Comparison of ENCODE assay signal across 12 cellular contexts in genomic region chr6:48476257-48476656, GRCh38.
A peak's percentile ranks its signal among the peaks of the same experiment; 100 is the strongest.
DNase-seq lines count a peak whose midpoint lies in the region; ATAC-seq, FAIRE-seq and TF ChIP-seq lines count a peak whose summit lies in the region.
"Had no signal": no experiment of that assay in that cellular context is flagged by ENCODE, and none has a peak within 500 bp of the region (broad histone marks: within the 10 kb centered on the region; RNA-seq: fewer than 3 reads in every experiment).

No MANE protein-coding gene starts in this region.

- no peaks in the 10 kb centered on the region for H3K36me3 ChIP-seq in Loucy (ENCODE audit: insufficient read depth, low read length)
- no peaks in the 10 kb centered on the region for H3K36me3 ChIP-seq in brain microvascular endothelial cell (replicated peaks)
- H3K36me3 ChIP-seq in kidney (ENCODE audit: control insufficient read depth in 1 of 2, insufficient read depth in 2 of 2, low read length in 2 of 2): no peaks in the 10 kb centered on the region
- H3K36me3 ChIP-seq: ascending aorta had no signal

- intact Hi-C loops in kidney (cut with DNase I): no loop called here
- intact Hi-C loops in posterior cingulate gyrus (cut with DNase I): no loop called here

- in situ Hi-C loops in brain microvascular endothelial cell (cut with HindIII; ENCODE audit: low pct_ligation_motif_present, low sequenced_read_pairs): no loop called here

- POLR2A ChIA-PET in AG04450 (lab: Yijun Ruan, JAX): no interaction called here

- H3K9me3 ChIP-seq in AG04450 (ENCODE audit: control insufficient read depth, insufficient read depth, low read length) (no peaks in the 10 kb centered on the region), Loucy (ENCODE audit: insufficient read depth, low read depth, low read length) (no peaks in the 10 kb centered on the region), kidney (ENCODE audit: control insufficient read depth in 1 of 2, low read length in 2 of 2) (no peaks in the 10 kb centered on the region)
- H3K9me3 ChIP-seq: ascending aorta had no signal

- no peak overlapping the region for H2AFZ ChIP-seq in Loucy (ENCODE audit: low read length)

- H3K27ac ChIP-seq in AG04450 (ENCODE audit: low read depth, low read length) (no peak overlapping the region), brain microvascular endothelial cell (no peak overlapping the region), kidney (ENCODE audit: low read depth in 2 of 2, low read length in 2 of 2) (no peak overlapping the region)
- H3K27ac ChIP-seq: ascending aorta had no signal

- H4K20me1 ChIP-seq in Loucy (ENCODE audit: insufficient read depth, low read length, poor library complexity, severe bottlenecking): no peaks in the 10 kb centered on the region

- TF ChIP-seq CTCF in AG04450 (IDR thresholded peaks at IDR 0.05; ENCODE audit: low read depth, low read length) (peak; percentile 49), Loucy (conservative IDR thresholded peaks at IDR 0.05; ENCODE audit: low read length) (peak; percentile 46), brain microvascular endothelial cell (IDR thresholded peaks at IDR 0.05; ENCODE audit: low read depth, low read length, missing control alignments) (peak; percentile 57), kidney (IDR thresholded peaks at IDR 0.05; ENCODE audit: borderline replicate concordance, extremely low read depth, insufficient read depth) (peak; percentile 14)

- CTCF ChIA-PET in AG04450 (lab: Charles Lee): interaction anchor here (0.6 to 2.9 kb wide), 7 partner anchors 26 to 689 kb away, joined by 3 to 10 read pairs (median 3); no protein-coding TSS in a partner anchor

- H3F3A ChIP-seq in Loucy (ENCODE audit: low read depth): no peaks in the 10 kb centered on the region

- no peaks in the 10 kb centered on the region for H3K27me3 ChIP-seq in AG04450 (ENCODE audit: control insufficient read depth, insufficient read depth, low read length)
- H3K27me3 ChIP-seq in Loucy (ENCODE audit: insufficient read depth, low read length, poor library complexity, severe bottlenecking): no peaks in the 10 kb centered on the region
- no peaks in the 10 kb centered on the region for H3K27me3 ChIP-seq in brain microvascular endothelial cell (replicated peaks)
- H3K27me3 ChIP-seq: ascending aorta had no signal

- no peak for DNase-seq in AG04450 (ENCODE audit: low read depth, low spot score)
- peak; percentile 14 for DNase-seq in brain microvascular endothelial cell
- no peak for DNase-seq in kidney
- no peak for DNase-seq in RPMI8226
- no peak for DNase-seq in posterior cingulate gyrus
- no peak for DNase-seq in NCI-H2227 treated with DMSO at 0.1 percent for 48 hours (lab: John Stamatoyannopoulos, UW)
- DNase-seq: foreskin melanocyte; stimulated activated naive CD8-positive, alpha-beta T cell treated with anti-CD3 and anti-CD28 coated beads, Interleukin-15, amount 100 ng/mL, for 72 hours; T-cell had no signal

- H3K4me3 ChIP-seq in AG04450 (ENCODE audit: low read depth, low read length) (no peak overlapping the region), Loucy (ENCODE audit: low read length, poor library complexity, severe bottlenecking) (no peak overlapping the region), brain microvascular endothelial cell (ENCODE audit: low read depth, low read length) (no peak overlapping the region), kidney (ENCODE audit: low read length in 2 of 2) (no peak overlapping the region)
- H3K4me3 ChIP-seq: ascending aorta had no signal

- H3K79me2 ChIP-seq in Loucy (ENCODE audit: insufficient read depth, low read length): no peaks in the 10 kb centered on the region

- H3K4me1 ChIP-seq in Loucy (ENCODE audit: insufficient read depth, low read length, poor library complexity, severe bottlenecking): no peaks in the 10 kb centered on the region
- no peaks in the 10 kb centered on the region for H3K4me1 ChIP-seq in kidney (ENCODE audit: control insufficient read depth in 1 of 2, insufficient read depth in 1 of 2, low read depth in 1 of 2, low read length in 2 of 2)
- H3K4me1 ChIP-seq: ascending aorta had no signal

- ATAC-seq in GM19328 (IDR thresholded peaks at IDR 0.05; ENCODE audit: unreplicated experiment): no peak
- ATAC-seq: stimulated activated naive CD8-positive, alpha-beta T cell treated with anti-CD3 and anti-CD28 coated beads, Interleukin-15, amount 100 ng/mL, for 72 hours; T-cell had no signal

- H3K9ac ChIP-seq in Loucy (ENCODE audit: low read depth, low read length, poor library complexity, severe bottlenecking) (no peak overlapping the region), kidney (ENCODE audit: low read length in 2 of 2) (no peak overlapping the region)

- H3K4me2 ChIP-seq in Loucy (ENCODE audit: low read depth, low read length, poor library complexity, severe bottlenecking): no peak overlapping the region

- no peaks in the 10 kb centered on the region for H3K9me2 ChIP-seq in Loucy (replicated peaks; ENCODE audit: low read depth, low read length)

- FAIRE-seq in kidney (lab: Jason Lieb, UNC): no peak
